8 cellular contexts compared by ENCODE assay signal in genomic region chr2:68250652-68251186, GRCh38. TPM values are rescaled to one million over a fixed set of nuclear protein-coding genes. Genes with fewer than 3 reads are reported as not detected.
A peak's percentile ranks its signal among the peaks of the same experiment; 100 is the strongest.
DNase-seq lines count a peak whose midpoint lies in the region; ATAC-seq, FAIRE-seq and TF ChIP-seq lines count a peak whose summit lies in the region.

No MANE protein-coding gene starts in this region.

- no peaks in the 10 kb centered on the region for H3K36me3 ChIP-seq in kidney (ENCODE audit: control insufficient read depth in 1 of 2, insufficient read depth in 2 of 2, low read length in 2 of 2)

- no peak for TF ChIP-seq CTCF in kidney (IDR thresholded peaks at IDR 0.05; ENCODE audit: borderline replicate concordance, extremely low read depth, insufficient read depth)

- peak overlapping the region in 1 of 2 donors; percentile 98 for H3K27ac ChIP-seq in kidney (ENCODE audit: low read depth in 2 of 2, low read length in 2 of 2)
- H3K27ac ChIP-seq in substantia nigra (ENCODE audit: low read depth, low read length, poor library complexity, severe bottlenecking), result peak overlapping the region; percentile 96

- peaks cover 18% of the 10 kb centered on the region for H3K36me3 Mint-ChIP-seq in T-helper 1 cell treated with Interleukin-12 subunit alpha and Interleukin-12 subunit beta and Interleukin-4 antibody, amounts not matched to agents 30 μg/mL and 1 μg/mL, for 36 hours (ENCODE audit: low read depth)
- H3K36me3 Mint-ChIP-seq in activated naive CD4-positive, alpha-beta T cell treated with anti-CD3 and anti-CD28 coated beads, Interleukin-2, amount 50 U/mL, for 72 hours, result peaks cover 19 to 28% of the 10 kb centered on the region in 2 donors

- H3K27me3 Mint-ChIP-seq in T-helper 1 cell treated with Interleukin-12 subunit alpha and Interleukin-12 subunit beta and Interleukin-4 antibody, amounts not matched to agents 30 μg/mL and 1 μg/mL, for 36 hours (ENCODE audit: low read depth), result no peaks in the 10 kb centered on the region

- DNase-seq in T-helper 1 cell (no peak), kidney (no peak), substantia nigra (lab: John Stamatoyannopoulos, UW) (no peak), COLO668 (lab: John Stamatoyannopoulos, UW; ENCODE audit: unreplicated experiment) (no peak), HT-29 (ENCODE audit: low spot score) (no peak), NCI-H82 treated with DMSO at 0.1 percent for 48 hours (lab: John Stamatoyannopoulos, UW; ENCODE audit: unreplicated experiment) (no peak)
- no peak for DNase-seq in activated naive CD4-positive, alpha-beta T cell treated with anti-CD3 and anti-CD28 coated beads, Interleukin-2, amount 50 U/mL, for 72 hours (ENCODE audit: low spot score in 2 of 2)

- H3K9ac ChIP-seq in kidney (ENCODE audit: low read length in 2 of 2), result peak overlapping the region; percentile 74 to 90

- H3K27ac Mint-ChIP-seq in T-helper 1 cell treated with Interleukin-12 subunit alpha and Interleukin-12 subunit beta and Interleukin-4 antibody, amounts not matched to agents 30 μg/mL and 1 μg/mL, for 36 hours, result peak overlapping the region; percentile 96
- H3K27ac Mint-ChIP-seq in activated naive CD4-positive, alpha-beta T cell treated with anti-CD3 and anti-CD28 coated beads, Interleukin-2, amount 50 U/mL, for 72 hours, result peak overlapping the region; percentile 97 to 99

- H3K4me1 Mint-ChIP-seq in T-helper 1 cell treated with Interleukin-12 subunit alpha and Interleukin-12 subunit beta and Interleukin-4 antibody, amounts not matched to agents 30 μg/mL and 1 μg/mL, for 36 hours (ENCODE audit: low read depth), result peaks cover 31% of the 10 kb centered on the region

- no peak for FAIRE-seq in kidney (lab: Jason Lieb, UNC)

- H3K9me3 ChIP-seq in kidney (ENCODE audit: control insufficient read depth in 1 of 2, low read length in 2 of 2), result no peaks in the 10 kb centered on the region

- no peaks in the 10 kb centered on the region for H3K9me3 Mint-ChIP-seq in T-helper 1 cell treated with Interleukin-12 subunit alpha and Interleukin-12 subunit beta and Interleukin-4 antibody, amounts not matched to agents 30 μg/mL and 1 μg/mL, for 36 hours
- H3K9me3 Mint-ChIP-seq in activated naive CD4-positive, alpha-beta T cell treated with anti-CD3 and anti-CD28 coated beads, Interleukin-2, amount 50 U/mL, for 72 hours, result no peaks in the 10 kb centered on the region

- peak overlapping the region; percentile 90 to 97 for H3K4me3 ChIP-seq in kidney (ENCODE audit: low read length in 2 of 2)

- peaks cover 13 to 16% of the 10 kb centered on the region in 2 donors for H3K4me1 ChIP-seq in kidney (ENCODE audit: control insufficient read depth in 1 of 2, insufficient read depth in 1 of 2, low read depth in 1 of 2, low read length in 2 of 2)

- intact Hi-C loops in kidney (cut with DNase I), result no loop called here

- peak in 1 of 2 donors; percentile 4 for ATAC-seq in activated naive CD4-positive, alpha-beta T cell treated with anti-CD3 and anti-CD28 coated beads, Interleukin-2, amount 50 U/mL, for 72 hours

- peak overlapping the region; percentile 94 for H3K4me3 Mint-ChIP-seq in T-helper 1 cell treated with Interleukin-12 subunit alpha and Interleukin-12 subunit beta and Interleukin-4 antibody, amounts not matched to agents 30 μg/mL and 1 μg/mL, for 36 hours

RNA-seq across cellular contexts. Expression of gene PPP3R1, which starts 1.6 kb away (rescaled TPM):
- total RNA-seq in activated naive CD4-positive, alpha-beta T cell treated with anti-CD3 and anti-CD28 coated beads, Interleukin-2, amount 50 U/mL, for 72 hours, result 10 to 100 TPM; 61.5 to 69.1 TPM
- total RNA-seq in kidney, result 50.8 TPM
- polyA plus RNA-seq in kidney (ENCODE audit: insufficient read depth, low read depth, low replicate concordance), result 18.3 TPM
- total RNA-seq in HT-29 (2014; rRNA removed; shearing (Covaris generic)), result 6.4 and 8.9 TPM in 2 replicates
